In genomic region chr9:105510024-105510423, GRCh38 we compare ENCODE assay signal across 13 cellular contexts. TPM values are rescaled to one million over a fixed set of nuclear protein-coding genes. Genes with fewer than 3 reads are reported as not detected.
DNase-seq lines count a peak whose midpoint lies in the region; ATAC-seq and TF ChIP-seq lines count a peak whose summit lies in the region.
"Had no signal": no experiment of that assay in that cellular context is flagged by ENCODE, and none has a peak within 500 bp of the region (broad histone marks: within the 10 kb centered on the region; RNA-seq: fewer than 3 reads in every experiment).

No MANE protein-coding gene starts in this region.

- CTCF ChIA-PET in activated B cell treated with CpG ODN at 0.5 μM for 24 hours (lab: Charles Lee) (no interaction called here), HEK293T (lab: Yijun Ruan, JAX) (no interaction called here)

- H3K4me1 Mint-ChIP-seq in activated B cell treated with CpG ODN at 0.5 μM for 24 hours, result peaks cover 9% of the 10 kb centered on the region
- H3K4me1 Mint-ChIP-seq in stimulated activated naive B cell treated with anti-CD40 and anti-IgM and Interleukin-4, amounts not matched to agents 10 μg/mL and 1 μg/mL and 100 μg/mL, for 72 hours, result peaks cover 2 to 6% of the 10 kb centered on the region in 2 donors
- peaks cover 8% of the 10 kb centered on the region for H3K4me1 Mint-ChIP-seq in chondrocyte (ENCODE audit: low read depth)

- H3K4me3 Mint-ChIP-seq in activated B cell treated with CpG ODN at 0.5 μM for 24 hours (no peak overlapping the region), chondrocyte (ENCODE audit: unreplicated experiment) (no peak overlapping the region)
- H3K4me3 Mint-ChIP-seq in stimulated activated naive B cell treated with anti-CD40 and anti-IgM and Interleukin-4, amounts not matched to agents 10 μg/mL and 1 μg/mL and 100 μg/mL, for 72 hours, result no peak overlapping the region
- H3K4me3 Mint-ChIP-seq: natural killer cell treated with Interleukin-12 subunit alpha and Interleukin-12 subunit beta and Interleukin-15 and Interleukin-18, amount 100 ng/mL, for 72 hours had no signal

- H3K9me3 Mint-ChIP-seq in activated B cell treated with CpG ODN at 0.5 μM for 24 hours (no peaks in the 10 kb centered on the region), chondrocyte (ENCODE audit: low read depth) (no peaks in the 10 kb centered on the region)
- no peaks in the 10 kb centered on the region for H3K9me3 Mint-ChIP-seq in stimulated activated naive B cell treated with anti-CD40 and anti-IgM and Interleukin-4, amounts not matched to agents 10 μg/mL and 1 μg/mL and 100 μg/mL, for 72 hours
- H3K9me3 Mint-ChIP-seq: natural killer cell treated with Interleukin-12 subunit alpha and Interleukin-12 subunit beta and Interleukin-15 and Interleukin-18, amount 100 ng/mL, for 72 hours had no signal

- H3K27ac Mint-ChIP-seq in activated B cell treated with CpG ODN at 0.5 μM for 24 hours (peak overlapping the region; percentile 56), chondrocyte (ENCODE audit: unreplicated experiment) (no peak overlapping the region)
- no peak overlapping the region for H3K27ac Mint-ChIP-seq in stimulated activated naive B cell treated with anti-CD40 and anti-IgM and Interleukin-4, amounts not matched to agents 10 μg/mL and 1 μg/mL and 100 μg/mL, for 72 hours
- H3K27ac Mint-ChIP-seq: natural killer cell treated with Interleukin-12 subunit alpha and Interleukin-12 subunit beta and Interleukin-15 and Interleukin-18, amount 100 ng/mL, for 72 hours had no signal

- H3K36me3 Mint-ChIP-seq in activated B cell treated with CpG ODN at 0.5 μM for 24 hours (ENCODE audit: low read depth) (peaks cover 12% of the 10 kb centered on the region), chondrocyte (ENCODE audit: low read depth) (peaks cover 5% of the 10 kb centered on the region)
- peaks cover 4 to 10% of the 10 kb centered on the region in 2 donors for H3K36me3 Mint-ChIP-seq in stimulated activated naive B cell treated with anti-CD40 and anti-IgM and Interleukin-4, amounts not matched to agents 10 μg/mL and 1 μg/mL and 100 μg/mL, for 72 hours
- H3K36me3 Mint-ChIP-seq: natural killer cell treated with Interleukin-12 subunit alpha and Interleukin-12 subunit beta and Interleukin-15 and Interleukin-18, amount 100 ng/mL, for 72 hours had no signal

- no peak for TF ChIP-seq CTCF in activated B cell treated with CpG ODN at 0.5 μM for 24 hours (IDR thresholded peaks at IDR 0.05)
- no peak for TF ChIP-seq CTCF in chondrocyte (IDR thresholded peaks at IDR 0.05)

- no peak for DNase-seq in activated CD4-positive, CD25-positive, alpha-beta regulatory T cell (lab: John Stamatoyannopoulos, UW)
- DNase-seq in activated B cell treated with CpG ODN at 0.5 μM for 24 hours, result no peak
- no peak for DNase-seq in stimulated activated naive B cell treated with anti-CD40 and anti-IgM and Interleukin-4, amounts not matched to agents 10 μg/mL and 1 μg/mL and 100 μg/mL, for 72 hours
- DNase-seq in NCI-H1436 treated with DMSO at 0.1 percent for 48 hours (lab: John Stamatoyannopoulos, UW), result no peak
- no peak for DNase-seq in HEK293T (ENCODE audit: extremely low spot score)
- DNase-seq in chondrocyte (ENCODE audit: low spot score), result no peak
- DNase-seq: 8988T; activated CD4-positive, alpha-beta T cell treated with anti-CD3 and anti-CD28 coated beads, Interleukin-2, amount 50 U/mL, for 1 hour; NCI-H2227 treated with DMSO at 0.1 percent for 48 hours; stimulated activated CD8-positive, alpha-beta memory T cell treated with anti-CD3 and anti-CD28 coated beads, Interleukin-4, amount 100 ng/mL, for 48 hours had no signal

- POLR2A ChIA-PET in activated B cell treated with CpG ODN at 0.5 μM for 24 hours (lab: Charles Lee) (interaction anchor here (1.2 kb wide), 1 partner anchor 10 kb away, joined by 4 read pairs; no protein-coding TSS in a partner anchor), HEK293T (lab: Yijun Ruan, JAX) (no interaction called here)

- H3K27me3 Mint-ChIP-seq in activated B cell treated with CpG ODN at 0.5 μM for 24 hours (no peaks in the 10 kb centered on the region), chondrocyte (ENCODE audit: low read depth) (no peaks in the 10 kb centered on the region)
- no peaks in the 10 kb centered on the region for H3K27me3 Mint-ChIP-seq in stimulated activated naive B cell treated with anti-CD40 and anti-IgM and Interleukin-4, amounts not matched to agents 10 μg/mL and 1 μg/mL and 100 μg/mL, for 72 hours
- H3K27me3 Mint-ChIP-seq: natural killer cell treated with Interleukin-12 subunit alpha and Interleukin-12 subunit beta and Interleukin-15 and Interleukin-18, amount 100 ng/mL, for 72 hours had no signal

- ATAC-seq in activated CD4-positive, CD25-positive, alpha-beta regulatory T cell treated with anti-CD3 and anti-CD28 coated beads, Interleukin-2, amount 50 U/mL, for 24 hours, result peak; percentile 67 to 76
- ATAC-seq in HG02885 (IDR thresholded peaks at IDR 0.05; ENCODE audit: poor library complexity, unreplicated experiment) (peak; percentile 71), activated B cell treated with CpG ODN at 0.5 μM for 24 hours (ENCODE audit: low read depth) (no peak)
- peak; percentile 66 to 78 for ATAC-seq in stimulated activated naive B cell treated with anti-CD40 and anti-IgM and Interleukin-4, amounts not matched to agents 10 μg/mL and 1 μg/mL and 100 μg/mL, for 72 hours (replicated peaks)

- intact Hi-C loops in activated B cell treated with CpG ODN at 0.5 μM for 24 hours (cut with micrococcal nuclease), result no loop called here

TF ChIP-seq in HEK293T, 16 proteins besides CTCF, POLR2A, EP300 and RAD21:
- TF ChIP-seq ZNF384 (IDR thresholded peaks at IDR 0.05) (no peak), ARNT (IDR thresholded peaks at IDR 0.05) (no peak), L3MBTL2 (conservative IDR thresholded peaks at IDR 0.05) (no peak)

RNA-seq across cellular contexts. Expression of gene FKTN, which starts 47.9 kb away (rescaled TPM):
- 16.8 and 17.5 TPM in 2 replicates for total RNA-seq in activated B cell treated with CpG ODN at 0.5 μM for 24 hours
- total RNA-seq in chondrocyte, result 16.2 to 21.9 TPM (median 21.4 TPM) in 3 replicates
